In the genomic region with DNA sequence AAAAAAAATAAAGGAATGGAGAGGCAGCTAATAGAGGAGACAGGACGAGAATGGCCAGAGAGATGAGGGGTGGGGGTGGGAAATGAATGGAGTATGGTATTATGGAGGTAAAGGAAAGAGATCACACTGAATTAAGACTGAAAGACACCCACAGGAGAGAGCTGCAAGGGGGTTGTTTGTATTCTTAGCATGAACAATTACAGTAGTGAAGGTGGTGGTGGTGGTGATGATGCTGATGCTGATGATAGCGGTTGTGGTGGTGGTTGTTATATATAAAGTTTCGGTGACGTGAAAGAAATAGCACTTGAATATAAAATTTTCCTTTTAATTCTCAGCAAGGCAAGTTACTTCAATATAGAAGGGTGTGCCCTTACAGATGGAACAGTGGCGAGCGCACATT, we compare ENCODE assay signal across 24 cellular contexts. TPM values are rescaled to one million over a fixed set of nuclear protein-coding genes. Genes with fewer than 3 reads are reported as not detected.
"Had no signal": no experiment of that assay in that cellular context is flagged by ENCODE, and none has a peak within 500 bp of the region (broad histone marks: within the 10 kb centered on the region; RNA-seq: fewer than 3 reads in every experiment).

No MANE protein-coding gene starts in this region.

- H3K9me3 ChIP-seq: left ventricle myocardium inferior, pancreas, tibial artery, upper lobe of left lung, uterus had no signal

- H3K36me3 Mint-ChIP-seq: natural killer cell treated with Interleukin-12 subunit alpha and Interleukin-12 subunit beta and Interleukin-15 and Interleukin-18, amount 100 ng/mL, for 72 hours; neural progenitor cell had no signal

- H3K4me1 Mint-ChIP-seq: neural progenitor cell had no signal

- H3K36me3 ChIP-seq: left ventricle myocardium inferior, neural progenitor cell, pancreas, tibial artery, upper lobe of left lung, uterus had no signal

- H3K27ac Mint-ChIP-seq: natural killer cell treated with Interleukin-12 subunit alpha and Interleukin-12 subunit beta and Interleukin-15 and Interleukin-18, amount 100 ng/mL, for 72 hours; neural progenitor cell; progenitor cell of endocrine pancreas had no signal

- H3K4me3 ChIP-seq: coronary artery, hepatocyte, left ventricle myocardium inferior, lung, neural progenitor cell, pancreas, tibial artery, upper lobe of left lung, uterus had no signal

- H3K4me3 Mint-ChIP-seq: natural killer cell treated with Interleukin-12 subunit alpha and Interleukin-12 subunit beta and Interleukin-15 and Interleukin-18, amount 100 ng/mL, for 72 hours; neural progenitor cell had no signal

- H3K27me3 ChIP-seq: hepatocyte, upper lobe of left lung, uterus had no signal

- H3K9me3 Mint-ChIP-seq: natural killer cell treated with Interleukin-12 subunit alpha and Interleukin-12 subunit beta and Interleukin-15 and Interleukin-18, amount 100 ng/mL, for 72 hours; neural progenitor cell had no signal

- H3K27ac ChIP-seq: coronary artery, hepatocyte, left ventricle myocardium inferior, neural progenitor cell, pancreas, tibial artery, upper lobe of left lung, uterus had no signal

- ATAC-seq: left cardiac atrium; natural killer cell treated with Interleukin-12 subunit alpha and Interleukin-12 subunit beta and Interleukin-15 and Interleukin-18, amount 100 ng/mL, for 72 hours; pancreas; right cardiac atrium had no signal

- FAIRE-seq: kidney, pancreas, small intestine had no signal

- H3K4me1 ChIP-seq: left ventricle myocardium inferior, neural progenitor cell, pancreas, tibial artery, upper lobe of left lung, uterus had no signal

- DNase-seq: effector CD4-positive, alpha-beta T cell; foreskin melanocyte; head of caudate nucleus; kidney; left cardiac atrium; left ventricle myocardium inferior; mesenchymal stem cell; midbrain; occipital lobe; pancreas; right cardiac atrium; small intestine; stimulated activated naive CD4-positive, alpha-beta T cell treated with Interleukin-2 at 50 U/mL for 16 hours; tibial artery; upper lobe of left lung; uterus had no signal

RNA-seq across cellular contexts. Expression of gene ADGRE3, which starts 2.8 kb away (rescaled TPM):
- total RNA-seq: dermis microvascular lymphatic vessel endothelial cell, hepatocyte, left ventricle myocardium inferior, occipital lobe, progenitor cell of endocrine pancreas, right cardiac atrium, temporal lobe had no signal
